In genomic region chrX:133297284-133297683, GRCh38 we compare ENCODE assay signal across 14 cellular contexts.
DNase-seq lines count a peak whose midpoint lies in the region; TF ChIP-seq lines count a peak whose summit lies in the region.
"Had no signal": no experiment of that assay in that cellular context is flagged by ENCODE, and none has a peak within 500 bp of the region (broad histone marks: within the 10 kb centered on the region; RNA-seq: fewer than 3 reads in every experiment).

No MANE protein-coding gene starts in this region.

- TF ChIP-seq CTCF in ascending aorta (IDR thresholded peaks at IDR 0.05) = no peak

- H3K4me3 ChIP-seq in adipocyte (ENCODE audit: low read length) = no peak overlapping the region
- H3K4me3 ChIP-seq in ascending aorta = no peak overlapping the region
- H3K4me3 ChIP-seq: heart left ventricle had no signal

- no peak overlapping the region for H3K9ac ChIP-seq in adipocyte (ENCODE audit: low read length)

- H3K9me3 ChIP-seq in adipocyte (ENCODE audit: control insufficient read depth, low read length) (no peaks in the 10 kb centered on the region), ascending aorta (no peaks in the 10 kb centered on the region)
- H3K9me3 ChIP-seq: heart left ventricle had no signal

- intact Hi-C loops in ascending aorta (cut with DNase I) = no loop called here

- DNase-seq in H4 (ENCODE audit: low spot score) = peak; percentile 73
- peak; percentile 55 for DNase-seq in adipocyte (ENCODE audit: low read depth)
- DNase-seq in fibroblast of peridontal ligament (ENCODE audit: extremely low read depth) = peak; percentile 28
- peak; percentile 32 for DNase-seq in stromal cell of bone marrow (ENCODE audit: low read depth)
- no peak for DNase-seq in ascending aorta (ENCODE audit: low spot score in 2 of 2)
- no peak for DNase-seq in NCI-H2029 (lab: John Stamatoyannopoulos, UW)
- DNase-seq in NCI-H69 (lab: John Stamatoyannopoulos, UW) = no peak
- DNase-seq: activated CD4-positive, alpha-beta T cell treated with anti-CD3 and anti-CD28 coated beads for 4 hours; activated T-cell treated with anti-CD3 and anti-CD28 coated beads, Interleukin-2, amount 50 U/mL, for 4 hours; HCEC 1CT; heart left ventricle; stimulated activated CD4-positive, alpha-beta T cell treated with anti-CD3 and anti-CD28 coated beads, Interleukin-4, amount 100 ng/mL, for 4 hours; stimulated activated naive CD4-positive, alpha-beta T cell treated with Interleukin-2 at 50 U/mL for 16 hours; T-helper 1 cell had no signal

- H3K4me1 ChIP-seq in adipocyte (ENCODE audit: control insufficient read depth, insufficient read depth, low read length) (peaks cover 17% of the 10 kb centered on the region), ascending aorta (no peaks in the 10 kb centered on the region)
- H3K4me1 ChIP-seq: heart left ventricle had no signal

- H3K27ac ChIP-seq in ascending aorta = no peak overlapping the region
- H3K27ac ChIP-seq: heart left ventricle had no signal

- peaks cover 5% of the 10 kb centered on the region for H3K27me3 ChIP-seq in adipocyte (replicated peaks; ENCODE audit: control insufficient read depth, insufficient read depth, low read length)
- H3K27me3 ChIP-seq in ascending aorta = no peaks in the 10 kb centered on the region

- peaks cover 20% of the 10 kb centered on the region for H3K36me3 ChIP-seq in adipocyte (ENCODE audit: control insufficient read depth, insufficient read depth, low read length, severe bottlenecking)
- no peaks in the 10 kb centered on the region for H3K36me3 ChIP-seq in ascending aorta
- H3K36me3 ChIP-seq: heart left ventricle had no signal

Comparison
In these comparisons a context has a peak if more than half of its experiments do, and no peak if none do; other contexts are left out.
1. DNase-seq: peak in H4 (single experiment), adipocyte (single experiment), fibroblast of peridontal ligament (single experiment) and stromal cell of bone marrow (single experiment); none in ascending aorta (0 of 2), NCI-H2029 (single experiment) and NCI-H69 (single experiment).